8 cellular contexts compared by ENCODE assay signal in the genomic region with DNA sequence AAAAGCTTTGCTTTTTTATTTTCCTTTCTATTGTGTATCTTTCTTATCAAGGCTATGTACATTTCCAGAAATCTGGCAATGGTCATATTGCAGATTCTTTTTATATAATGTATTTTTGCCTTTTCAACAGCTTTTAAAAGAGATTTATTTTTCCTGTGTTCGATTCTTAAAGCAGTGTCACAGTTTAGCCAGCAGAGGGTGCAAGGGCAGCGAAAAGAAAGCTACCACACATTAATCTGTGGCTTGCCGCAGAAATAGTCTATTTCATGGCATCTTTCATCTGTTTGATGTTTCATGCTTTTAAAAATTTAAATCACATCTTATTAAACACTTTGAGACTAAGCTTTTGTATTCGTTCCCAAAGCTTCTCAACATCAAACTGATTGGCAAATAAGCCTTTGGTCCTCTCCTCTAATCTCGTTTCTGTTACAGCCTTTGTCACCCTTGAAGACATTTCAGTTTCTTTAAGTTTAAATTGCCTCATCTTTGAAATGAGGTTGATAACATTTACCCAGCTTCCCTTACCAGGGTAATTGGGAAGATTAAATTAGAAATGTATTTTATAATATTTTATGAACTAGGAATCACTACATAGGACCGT.
DNase-seq lines count a peak whose midpoint lies in the region; ATAC-seq and TF ChIP-seq lines count a peak whose summit lies in the region.

No MANE protein-coding gene starts in this region.

- H3K4me1 ChIP-seq in left ventricle myocardium inferior, result no peaks in the 10 kb centered on the region

- DNase-seq in left ventricle myocardium inferior (no peak), left cardiac atrium (no peak), NCI-H146 (lab: John Stamatoyannopoulos, UW) (peak; percentile 33), glomerular visceral epithelial cell (ENCODE audit: extremely low spot score) (peak; percentile 45), sciatic nerve (ENCODE audit: low spot score) (no peak), DMS79 (lab: John Stamatoyannopoulos, UW) (no peak)
- peak; percentile 18 for DNase-seq in activated CD8-positive, alpha-beta memory T cell treated with anti-CD3 and anti-CD28 coated beads, Interleukin-2, amount 50 U/mL, for 4 hours
- DNase-seq in stimulated activated CD4-positive, alpha-beta T cell treated with anti-CD3 and anti-CD28 coated beads, Interleukin-4, amount 100 ng/mL, for 1 hour, result peak; percentile 13

- no peak overlapping the region for H3K4me3 ChIP-seq in left ventricle myocardium inferior

- peaks cover 52% of the 10 kb centered on the region for H3K36me3 ChIP-seq in left ventricle myocardium inferior

- TF ChIP-seq CTCF in left ventricle myocardium inferior (IDR thresholded peaks at IDR 0.05; ENCODE audit: borderline replicate concordance), result peak; percentile 82

- intact Hi-C loops in left ventricle myocardium inferior (cut with micrococcal nuclease), result no loop called here
- intact Hi-C loops in left cardiac atrium (cut with DNase I), result no loop called here
- intact Hi-C loops in sciatic nerve (cut with DNase I), result no loop called here

- H3K27ac ChIP-seq in left ventricle myocardium inferior (replicated peaks), result no peak overlapping the region

- ATAC-seq in left cardiac atrium (no peak), sciatic nerve (no peak)

- no peaks in the 10 kb centered on the region for H3K9me3 ChIP-seq in left ventricle myocardium inferior (replicated peaks)

- no peaks in the 10 kb centered on the region for H3K27me3 ChIP-seq in left ventricle myocardium inferior (ENCODE audit: low read depth)

Comparison
In these comparisons a context has a peak if more than half of its experiments do, and no peak if none do; other contexts are left out.
1. DNase-seq: peak in NCI-H146 (single experiment), activated CD8-positive, alpha-beta memory T cell treated with anti-CD3 and anti-CD28 coated beads, Interleukin-2, amount 50 U/mL, for 4 hours (single experiment), glomerular visceral epithelial cell (single experiment) and stimulated activated CD4-positive, alpha-beta T cell treated with anti-CD3 and anti-CD28 coated beads, Interleukin-4, amount 100 ng/mL, for 1 hour (single experiment); none in left ventricle myocardium inferior (single experiment), left cardiac atrium (single experiment), sciatic nerve (single experiment) and DMS79 (single experiment).